24 cellular contexts compared by ENCODE assay signal in the genomic region with DNA sequence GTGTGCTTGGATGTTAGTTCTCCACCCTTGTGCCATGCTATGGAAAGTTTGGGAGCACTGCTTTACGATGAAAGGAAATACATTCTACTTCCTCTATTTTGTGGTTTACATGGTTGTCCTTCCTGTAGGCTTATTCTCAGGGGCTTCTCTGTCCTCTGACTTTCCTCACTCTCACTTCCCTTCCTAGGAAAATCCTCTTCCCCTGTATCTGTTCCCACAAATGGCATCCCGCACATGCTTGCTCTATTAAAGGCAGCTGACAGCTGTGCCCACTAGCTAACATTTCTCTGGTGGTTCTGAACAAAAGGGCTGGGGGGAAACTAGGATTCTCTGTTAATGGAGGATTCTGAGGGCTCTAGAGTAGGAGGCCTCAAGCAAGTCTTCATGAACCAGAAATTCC. TPM values are rescaled to one million over a fixed set of nuclear protein-coding genes. Genes with fewer than 3 reads are reported as not detected.
"Had no signal": no experiment of that assay in that cellular context is flagged by ENCODE, and none has a peak within 500 bp of the region (broad histone marks: within the 10 kb centered on the region; RNA-seq: fewer than 3 reads in every experiment).

No MANE protein-coding gene starts in this region.

- H3K27me3 Mint-ChIP-seq: activated B cell treated with CpG ODN at 0.5 μM for 24 hours; activated CD4-positive, alpha-beta T cell treated with anti-CD3 and anti-CD28 coated beads for 36 hours; activated naive CD8-positive, alpha-beta T cell treated with anti-CD3 and anti-CD28 coated beads, Interleukin-2, amount 10 ng/mL, durations not matched to agents 7 days and 5 days; central memory CD8-positive, alpha-beta T cell; type B pancreatic cell had no signal

- FAIRE-seq: colon had no signal

- H3K27ac Mint-ChIP-seq: activated B cell treated with CpG ODN at 0.5 μM for 24 hours; activated CD4-positive, alpha-beta memory T cell treated with anti-CD3 and anti-CD28 coated beads for 36 hours; activated CD4-positive, alpha-beta T cell treated with anti-CD3 and anti-CD28 coated beads for 36 hours; activated naive CD4-positive, alpha-beta T cell treated with anti-CD3 and anti-CD28 coated beads for 36 hours; activated naive CD8-positive, alpha-beta T cell treated with anti-CD3 and anti-CD28 coated beads, Interleukin-2, amount 10 ng/mL, durations not matched to agents 7 days and 5 days; endodermal cell; naive B cell; neural progenitor cell; T-helper 1 cell treated with Interleukin-12 subunit alpha and Interleukin-12 subunit beta and Interleukin-4 antibody, amounts not matched to agents 30 μg/mL and 1 μg/mL, for 36 hours; type B pancreatic cell had no signal

- H3K4me3 Mint-ChIP-seq: activated B cell treated with CpG ODN at 0.5 μM for 24 hours; activated CD4-positive, alpha-beta memory T cell treated with anti-CD3 and anti-CD28 coated beads for 36 hours; activated CD4-positive, alpha-beta T cell treated with anti-CD3 and anti-CD28 coated beads for 36 hours; activated naive CD4-positive, alpha-beta T cell treated with anti-CD3 and anti-CD28 coated beads for 36 hours; activated naive CD8-positive, alpha-beta T cell treated with anti-CD3 and anti-CD28 coated beads, Interleukin-2, amount 10 ng/mL, durations not matched to agents 7 days and 5 days; central memory CD8-positive, alpha-beta T cell; endodermal cell; naive B cell; neural progenitor cell; T-helper 1 cell treated with Interleukin-12 subunit alpha and Interleukin-12 subunit beta and Interleukin-4 antibody, amounts not matched to agents 30 μg/mL and 1 μg/mL, for 36 hours; type B pancreatic cell had no signal

- ATAC-seq: activated CD4-positive, alpha-beta T cell treated with anti-CD3 and anti-CD28 coated beads for 36 hours had no signal

- DNase-seq: activated B cell treated with CpG ODN at 0.5 μM for 24 hours; activated CD4-positive, alpha-beta memory T cell treated with anti-CD3 and anti-CD28 coated beads for 36 hours; activated CD4-positive, alpha-beta T cell treated with anti-CD3 and anti-CD28 coated beads for 36 hours; activated naive CD4-positive, alpha-beta T cell treated with anti-CD3 and anti-CD28 coated beads for 36 hours; activated naive CD8-positive, alpha-beta T cell treated with anti-CD3 and anti-CD28 coated beads, Interleukin-2, amount 10 ng/mL, durations not matched to agents 7 days and 5 days; activated T-cell treated with anti-CD3 and anti-CD28 coated beads, Interleukin-2, amount 50 U/mL, for 48 hours; amniotic stem cell; endodermal cell; esophagus squamous epithelium; heart right ventricle; islet precursor cell; mesenchymal stem cell; naive B cell; sigmoid colon; stimulated activated CD4-positive, alpha-beta T cell treated with anti-CD3 and anti-CD28 coated beads, Interleukin-2, amount 100 ng/mL, for 48 hours; stimulated activated CD8-positive, alpha-beta memory T cell treated with anti-CD3 and anti-CD28 coated beads, Interleukin-4, amount 100 ng/mL, for 48 hours; stimulated activated naive CD4-positive, alpha-beta T cell; T1000; testis had no signal

- H3K4me1 Mint-ChIP-seq: activated B cell treated with CpG ODN at 0.5 μM for 24 hours; activated CD4-positive, alpha-beta T cell treated with anti-CD3 and anti-CD28 coated beads for 36 hours; activated naive CD8-positive, alpha-beta T cell treated with anti-CD3 and anti-CD28 coated beads, Interleukin-2, amount 10 ng/mL, durations not matched to agents 7 days and 5 days; central memory CD8-positive, alpha-beta T cell; neural progenitor cell had no signal

- H3K36me3 Mint-ChIP-seq: activated CD4-positive, alpha-beta memory T cell treated with anti-CD3 and anti-CD28 coated beads for 36 hours; activated naive CD8-positive, alpha-beta T cell treated with anti-CD3 and anti-CD28 coated beads, Interleukin-2, amount 10 ng/mL, durations not matched to agents 7 days and 5 days; naive B cell; neural progenitor cell; type B pancreatic cell had no signal

- H3K9me3 Mint-ChIP-seq: activated B cell treated with CpG ODN at 0.5 μM for 24 hours, type B pancreatic cell had no signal

RNA-seq across cellular contexts. Expression of gene FAM170A, which starts 52.4 kb away (rescaled TPM):
- polyA plus RNA-seq: heart right ventricle had no signal
